Comparison of ENCODE assay signal across 11 cellular contexts in the genomic region with DNA sequence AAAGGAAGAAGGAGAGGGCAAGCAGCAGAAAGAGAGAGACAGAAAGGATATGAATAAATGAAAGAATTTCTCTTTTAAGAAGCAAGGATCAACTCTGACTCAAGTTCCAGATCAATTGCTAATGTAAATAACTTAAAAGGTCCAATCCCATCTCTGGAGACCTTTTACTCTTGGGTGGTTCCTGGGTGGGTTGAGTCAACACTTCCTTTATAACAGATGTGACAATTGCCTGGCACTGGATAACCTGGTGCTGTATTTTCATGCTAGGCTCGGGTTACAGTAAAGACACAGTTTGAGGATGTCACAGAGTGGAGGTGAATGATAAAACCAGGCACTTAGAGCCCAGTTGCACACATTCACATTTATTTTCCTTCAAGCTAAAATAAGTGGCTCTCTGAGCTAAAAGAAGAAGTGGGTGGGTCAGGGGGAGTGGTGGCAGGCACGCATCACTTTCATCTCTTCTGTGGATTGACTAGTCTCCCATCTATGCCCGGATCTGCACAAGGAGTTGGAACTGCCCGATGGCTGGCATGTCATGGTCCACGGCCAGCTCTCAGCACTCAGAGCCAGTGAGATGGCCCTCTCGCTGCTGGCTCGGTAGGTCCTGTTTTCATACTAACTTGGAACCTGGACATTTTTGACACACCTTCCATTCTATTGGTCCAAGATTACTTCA.
DNase-seq lines count a peak whose midpoint lies in the region; ATAC-seq, FAIRE-seq and TF ChIP-seq lines count a peak whose summit lies in the region.
"Had no signal": no experiment of that assay in that cellular context is flagged by ENCODE, and none has a peak within 500 bp of the region (broad histone marks: within the 10 kb centered on the region; RNA-seq: fewer than 3 reads in every experiment).

No MANE protein-coding gene starts in this region.

- ATAC-seq in right cardiac atrium (peak; percentile 48 to 59), GM18502 (IDR thresholded peaks at IDR 0.05; ENCODE audit: poor library complexity, unreplicated experiment) (no peak), HG02885 (IDR thresholded peaks at IDR 0.05; ENCODE audit: poor library complexity, unreplicated experiment) (no peak)

- H3K4me3 ChIP-seq in cardiac muscle cell: no peak overlapping the region
- no peak overlapping the region for H3K4me3 ChIP-seq in right cardiac atrium (ENCODE audit: low read length)
- H3K4me3 ChIP-seq in tibial artery: no peak overlapping the region
- H3K4me3 ChIP-seq: SK-N-MC, upper lobe of left lung had no signal

- H3K27me3 ChIP-seq in cardiac muscle cell: no peaks in the 10 kb centered on the region
- H3K27me3 ChIP-seq in right cardiac atrium (ENCODE audit: control insufficient read depth, insufficient read depth): no peaks in the 10 kb centered on the region
- no peaks in the 10 kb centered on the region for H3K27me3 ChIP-seq in tibial artery
- H3K27me3 ChIP-seq: upper lobe of left lung had no signal

- peaks cover 29% of the 10 kb centered on the region for H3K4me1 ChIP-seq in cardiac muscle cell (ENCODE audit: low read depth)
- peaks cover 5% of the 10 kb centered on the region for H3K4me1 ChIP-seq in right cardiac atrium (ENCODE audit: control insufficient read depth, insufficient read depth, low read length)
- H3K4me1 ChIP-seq in tibial artery: peaks cover 0 to 99% (median 38%) of the 10 kb centered on the region in 4 donors

- H3K9me3 ChIP-seq in cardiac muscle cell (ENCODE audit: low read depth) (no peaks in the 10 kb centered on the region), right cardiac atrium (ENCODE audit: control insufficient read depth, low read length) (no peaks in the 10 kb centered on the region), tibial artery (no peaks in the 10 kb centered on the region)
- H3K9me3 ChIP-seq: upper lobe of left lung had no signal

- DNase-seq in cardiac muscle cell (ENCODE audit: low read depth in 1 of 2, low spot score in 1 of 2): no peak
- DNase-seq in cardiac septum (ENCODE audit: low spot score): no peak
- peak; percentile 56 for DNase-seq in RCC 7860 (ENCODE audit: low spot score)
- DNase-seq in right cardiac atrium: no peak
- no peak for DNase-seq in tibial artery
- no peak for DNase-seq in SHP77 (lab: John Stamatoyannopoulos, UW)
- DNase-seq: KG1 had no signal

- no peak for FAIRE-seq in RCC 7860 (lab: Jason Lieb, UNC)

- H3K36me3 ChIP-seq in cardiac muscle cell (no peaks in the 10 kb centered on the region), tibial artery (no peaks in the 10 kb centered on the region)
- H3K36me3 ChIP-seq: upper lobe of left lung had no signal

- intact Hi-C loops in cardiac septum (cut with DNase I): no loop called here
- intact Hi-C loops in right cardiac atrium (cut with DNase I): no loop called here
- intact Hi-C loops in tibial artery (cut with DNase I; ENCODE audit: low total_unique reads): no loop called here

- TF ChIP-seq CTCF in cardiac muscle cell (IDR thresholded peaks at IDR 0.05; ENCODE audit: low read depth, low read length) (no peak), tibial artery (IDR thresholded peaks at IDR 0.05) (no peak)

- WGBS in right cardiac atrium: 66% methylated on average over 7 of the region's 7 CpGs

- peak overlapping the region; percentile 80 for H3K27ac ChIP-seq in cardiac muscle cell
- H3K27ac ChIP-seq in right cardiac atrium (ENCODE audit: low read length): no peak overlapping the region
- H3K27ac ChIP-seq in tibial artery: peak overlapping the region; percentile 58 to 62
- H3K27ac ChIP-seq: SK-N-MC had no signal

Comparison
In these comparisons a context has a peak if more than half of its experiments do, and no peak if none do; other contexts are left out.
1. ATAC-seq: peak in right cardiac atrium (2 of 2); none in GM18502 (single experiment) and HG02885 (single experiment).